ENCODE assay signal across 1 cellular context in genomic region chr17:56548661-56549060, GRCh38.
TF ChIP-seq lines count a peak whose summit lies in the region.

No MANE protein-coding gene starts in this region.

TF ChIP-seq in HepG2, 621 proteins besides CTCF, POLR2A, EP300 and RAD21 (continued from another document):
- TF ChIP-seq ZBTB49 (CRISPR knock-in tag; IDR thresholded peaks at IDR 0.05; ENCODE audit: borderline replicate concordance), result no peak
- TF ChIP-seq TRAFD1 (CRISPR knock-in tag; IDR thresholded peaks at IDR 0.05; ENCODE audit: borderline replicate concordance), result no peak
- peak; percentile 41; the same call in 1 of the 2 replicates for TF ChIP-seq MAFF (IDR thresholded peaks at IDR 0.05; ENCODE audit: low read depth, low read length)
- TF ChIP-seq, protein P1, sequence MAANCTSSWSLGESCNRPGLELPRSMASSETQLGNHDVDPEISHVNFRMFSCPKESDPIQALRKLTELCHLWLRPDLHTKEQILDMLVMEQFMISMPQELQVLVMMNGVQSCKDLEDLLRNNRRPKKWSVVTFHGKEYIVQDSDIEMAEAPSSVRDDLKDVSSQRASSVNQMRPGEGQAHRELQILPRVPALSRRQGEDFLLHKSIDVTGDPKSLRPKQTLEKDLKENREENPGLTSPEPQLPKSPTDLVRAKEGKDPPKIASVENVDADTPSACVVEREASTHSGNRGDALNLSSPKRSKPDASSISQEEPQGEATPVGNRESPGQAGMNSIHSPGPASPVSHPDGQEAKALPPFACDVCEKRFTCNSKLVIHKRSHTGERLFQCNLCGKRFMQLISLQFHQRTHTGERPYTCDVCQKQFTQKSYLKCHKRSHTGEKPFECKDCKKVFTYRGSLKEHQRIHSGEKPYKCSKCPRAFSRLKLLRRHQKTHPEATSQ (CRISPR knock-in tag; IDR thresholded peaks at IDR 0.05; ENCODE audit: borderline replicate concordance), result no peak
- TF ChIP-seq, protein P2, sequence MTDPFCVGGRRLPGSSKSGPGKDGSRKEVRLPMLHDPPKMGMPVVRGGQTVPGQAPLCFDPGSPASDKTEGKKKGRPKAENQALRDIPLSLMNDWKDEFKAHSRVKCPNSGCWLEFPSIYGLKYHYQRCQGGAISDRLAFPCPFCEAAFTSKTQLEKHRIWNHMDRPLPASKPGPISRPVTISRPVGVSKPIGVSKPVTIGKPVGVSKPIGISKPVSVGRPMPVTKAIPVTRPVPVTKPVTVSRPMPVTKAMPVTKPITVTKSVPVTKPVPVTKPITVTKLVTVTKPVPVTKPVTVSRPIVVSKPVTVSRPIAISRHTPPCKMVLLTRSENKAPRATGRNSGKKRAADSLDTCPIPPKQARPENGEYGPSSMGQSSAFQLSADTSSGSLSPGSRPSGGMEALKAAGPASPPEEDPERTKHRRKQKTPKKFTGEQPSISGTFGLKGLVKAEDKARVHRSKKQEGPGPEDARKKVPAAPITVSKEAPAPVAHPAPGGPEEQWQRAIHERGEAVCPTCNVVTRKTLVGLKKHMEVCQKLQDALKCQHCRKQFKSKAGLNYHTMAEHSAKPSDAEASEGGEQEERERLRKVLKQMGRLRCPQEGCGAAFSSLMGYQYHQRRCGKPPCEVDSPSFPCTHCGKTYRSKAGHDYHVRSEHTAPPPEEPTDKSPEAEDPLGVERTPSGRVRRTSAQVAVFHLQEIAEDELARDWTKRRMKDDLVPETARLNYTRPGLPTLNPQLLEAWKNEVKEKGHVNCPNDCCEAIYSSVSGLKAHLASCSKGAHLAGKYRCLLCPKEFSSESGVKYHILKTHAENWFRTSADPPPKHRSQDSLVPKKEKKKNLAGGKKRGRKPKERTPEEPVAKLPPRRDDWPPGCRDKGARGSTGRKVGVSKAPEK (CRISPR knock-in tag; IDR thresholded peaks at IDR 0.05; ENCODE audit: borderline replicate concordance), result no peak
- TF ChIP-seq CREB1 (IDR thresholded peaks at IDR 0.05), result 0 out of 2 replicates have a peak, but pooled peaks have one; percentile 45
- TF ChIP-seq CREB1 (CRISPR knock-in tag; IDR thresholded peaks at IDR 0.05), result no peak
- TF ChIP-seq AKAP8 (CRISPR knock-in tag; IDR thresholded peaks at IDR 0.05), result no peak
- TF ChIP-seq CC2D1A (CRISPR knock-in tag; IDR thresholded peaks at IDR 0.05), result no peak
- no peak for TF ChIP-seq ZNF572 (CRISPR knock-in tag; IDR thresholded peaks at IDR 0.05)
- TF ChIP-seq FOXK2 (IDR thresholded peaks at IDR 0.05), result no peak
- TF ChIP-seq ZNF143 (CRISPR knock-in tag; IDR thresholded peaks at IDR 0.05), result no peak
- TF ChIP-seq SNRNP70 (IDR thresholded peaks at IDR 0.05; ENCODE audit: low read depth, low read length), result no peak
- no peak for TF ChIP-seq MEIS1 (CRISPR knock-in tag; IDR thresholded peaks at IDR 0.05; ENCODE audit: borderline replicate concordance)
- no peak for TF ChIP-seq SNAPC5 (CRISPR knock-in tag; IDR thresholded peaks at IDR 0.05; ENCODE audit: borderline replicate concordance)
